Comparison of ENCODE assay signal across 29 cellular contexts in the genomic region with DNA sequence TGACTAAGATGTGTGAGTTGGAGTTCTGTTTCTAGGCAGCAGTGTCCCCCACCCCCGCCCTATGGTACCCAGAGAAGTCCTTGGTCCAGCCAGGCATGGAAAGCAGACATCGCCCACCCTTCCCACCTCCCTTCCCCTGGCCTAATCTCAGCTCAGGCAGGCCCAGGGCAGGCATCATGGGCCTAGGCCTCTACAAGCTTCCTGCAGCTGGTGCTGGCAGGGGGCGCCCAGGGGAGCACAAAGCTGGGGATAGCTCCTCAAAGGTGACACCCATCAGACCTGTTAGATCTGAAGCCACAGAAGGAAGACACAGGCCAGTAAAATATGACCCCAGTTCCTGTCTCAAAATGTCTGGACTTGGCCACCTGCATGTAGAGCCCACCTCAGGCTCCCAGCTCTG. TPM values are rescaled to one million over a fixed set of nuclear protein-coding genes. Genes with fewer than 3 reads are reported as not detected.
"Had no signal": no experiment of that assay in that cellular context is flagged by ENCODE, and none has a peak within 500 bp of the region (broad histone marks: within the 10 kb centered on the region; RNA-seq: fewer than 3 reads in every experiment).

No MANE protein-coding gene starts in this region.

- ATAC-seq: activated T-cell treated with anti-CD3 and anti-CD28 coated beads, Interleukin-2, amount 50 U/mL, for 72 hours; T-helper 17 cell had no signal

- H3K36me3 ChIP-seq: breast epithelium, MG63, Peyer's patch had no signal

- H3K4me2 ChIP-seq: KMS-11 had no signal

- H3K9me3 ChIP-seq: Peyer's patch had no signal

- H3K4me3 ChIP-seq: breast epithelium, MG63, Peyer's patch had no signal

- DNase-seq: activated CD4-positive, alpha-beta memory T cell treated with anti-CD3 and anti-CD28 coated beads for 36 hours; activated CD4-positive, alpha-beta T cell treated with anti-CD3 and anti-CD28 coated beads, Interleukin-2, amount 10 ng/mL, durations not matched to agents 7 days and 5 days; activated CD4-positive, CD25-positive, alpha-beta regulatory T cell; activated CD8-positive, alpha-beta memory T cell treated with anti-CD3 and anti-CD28 coated beads for 24 hours; activated naive CD4-positive, alpha-beta T cell; activated T-cell treated with anti-CD3 and anti-CD28 coated beads, Interleukin-2, amount 50 U/mL, for 72 hours; aorta; caudate nucleus; MG63; MV-4-11; NCI-H1092 treated with DMSO at 0.1 percent for 48 hours; NCI-H1417 treated with DMSO at 0.1 percent for 48 hours; NCI-H1694; NCI-H2029; NCI-H2107; NCI-H2171 treated with DMSO at 0.1 percent for 48 hours; NCI-H226; NCI-H526; NCI-H774; NK-92 treated with Interleukin-12 subunit alpha and Interleukin-12 subunit beta, amount 100 ng/mL, for 24 hours; OCI-M1; SHP77; T-helper 17 cell; T-helper 9 cell had no signal

- H3K4me1 ChIP-seq: breast epithelium, Peyer's patch had no signal

- H3K27me3 ChIP-seq: breast epithelium, MG63, Peyer's patch had no signal

- H3K27ac ChIP-seq: breast epithelium, KMS-11, Peyer's patch, RWPE1 had no signal

- H3K9ac ChIP-seq: KMS-11 had no signal

RNA-seq across cellular contexts. Expression of a gene that starts 18.9 kb away (rescaled TPM):
- total RNA-seq: activated CD4-positive, alpha-beta T cell treated with anti-CD3 and anti-CD28 coated beads, Interleukin-2, amount 10 ng/mL, durations not matched to agents 7 days and 5 days; activated T-helper 2 cell treated with anti-CD3 and anti-CD28 coated beads, Interferon-gamma antibody, Interleukin-2, Interleukin-4, amounts not matched to agents 10 μg/mL and 5 μg/mL and 100 μg/mL, durations not matched to agents 14 hours and 24 hours and 36 hours; T-helper 17 cell had no signal
